Comparison of ENCODE assay signal across 23 cellular contexts in the genomic region with DNA sequence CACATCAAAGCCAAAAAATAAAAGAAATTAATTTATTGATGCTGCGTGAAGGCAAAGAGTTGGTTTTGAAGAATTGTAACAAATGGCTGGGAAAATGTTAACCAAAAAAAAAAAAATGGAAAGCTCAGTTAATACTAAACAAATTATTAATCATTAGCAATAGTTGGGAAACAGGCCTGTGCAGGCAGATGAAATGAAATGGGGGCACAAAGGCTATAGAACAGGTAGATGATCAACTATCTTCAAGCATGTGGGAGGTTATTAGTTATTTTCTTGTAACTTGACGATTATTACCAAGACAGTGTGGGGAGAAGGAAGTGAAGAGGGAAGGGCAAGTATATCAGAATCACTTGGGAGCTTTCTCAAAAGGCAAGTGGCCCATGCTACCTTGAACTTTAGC.
A peak's percentile ranks its signal among the peaks of the same experiment; 100 is the strongest.
DNase-seq lines count a peak whose midpoint lies in the region; ATAC-seq, FAIRE-seq and TF ChIP-seq lines count a peak whose summit lies in the region.
"Had no signal": no experiment of that assay in that cellular context is flagged by ENCODE, and none has a peak within 500 bp of the region (broad histone marks: within the 10 kb centered on the region; RNA-seq: fewer than 3 reads in every experiment).

No MANE protein-coding gene starts in this region.

- no peaks in the 10 kb centered on the region for H3K9me2 ChIP-seq in PC-3 (replicated peaks; ENCODE audit: low read length)

- H3K79me2 ChIP-seq in PC-3 (ENCODE audit: low read length), result no peaks in the 10 kb centered on the region

- CTCF ChIA-PET in PC-3 (lab: Charles Lee), result interaction anchor here (0.6 kb wide), 1 partner anchor 1471 kb away, joined by 5 read pairs; no protein-coding TSS in a partner anchor

- H3K36me3 Mint-ChIP-seq in nephron (ENCODE audit: low read depth), result no peaks in the 10 kb centered on the region
- H3K36me3 Mint-ChIP-seq: CD4-positive, CD25-positive, alpha-beta regulatory T cell; CD8-positive, alpha-beta memory T cell had no signal

- H3K4me1 ChIP-seq in body of pancreas (peaks cover 13% of the 10 kb centered on the region), PC-3 (ENCODE audit: insufficient read depth, low read length) (no peaks in the 10 kb centered on the region)

- ATAC-seq in body of pancreas (peak; percentile 70), PC-3 (no peak), HG03439 (IDR thresholded peaks at IDR 0.05; ENCODE audit: unreplicated experiment) (no peak), GM18511 (IDR thresholded peaks at IDR 0.05; ENCODE audit: unreplicated experiment) (no peak)
- ATAC-seq: GM12878, GM23338 had no signal

- H4K20me1 ChIP-seq in PC-3 (ENCODE audit: low read length), result no peaks in the 10 kb centered on the region

- H3K4me1 Mint-ChIP-seq in nephron, result peaks cover 16% of the 10 kb centered on the region
- H3K4me1 Mint-ChIP-seq: GM23338 had no signal

- WGBS in body of pancreas, 2 donors, result 45 to 53% methylated on average over 2 of the region's 2 CpGs

- DNase-seq in GM18507 (ENCODE audit: extremely low spot score, insufficient read length, low read depth) (no peak), body of pancreas (no peak), kidney tubule cell (ENCODE audit: low spot score) (peak; percentile 41), PC-3 (no peak), NCI-H1417 treated with DMSO at 0.1 percent for 48 hours (lab: John Stamatoyannopoulos, UW) (no peak)
- DNase-seq: ACHN; BE2C; C1 segment of cervical spinal cord; CD4-positive, CD25-positive, alpha-beta regulatory T cell; CD8-positive, alpha-beta memory T cell; COR-L47; DMS 273 treated with DMSO at 0.1 percent for 48 hours; DMS53; DND-41; EL; HCEC 1CT; HFFc6 had no signal

- H3K27me3 ChIP-seq in body of pancreas, result no peaks in the 10 kb centered on the region
- H3K27me3 ChIP-seq in PC-3 (ENCODE audit: low read length), result no peaks in the 10 kb centered on the region
- H3K27me3 ChIP-seq: BE2C had no signal

- H3K9me3 ChIP-seq in body of pancreas, result no peaks in the 10 kb centered on the region
- H3K9me3 ChIP-seq in PC-3 (ENCODE audit: low read length), result no peaks in the 10 kb centered on the region
- H3K9me3 ChIP-seq: BE2C had no signal

- H3K9ac ChIP-seq in PC-3 (ENCODE audit: low read length), result no peak overlapping the region

- H3K27ac ChIP-seq in body of pancreas, result peak overlapping the region in 3 of 4 donors; percentile 46 to 64 (median 61)
- H3K27ac ChIP-seq in PC-3 (ENCODE audit: low read length), result no peak overlapping the region

- peaks cover 12% of the 10 kb centered on the region for H3K9me3 Mint-ChIP-seq in nephron
- H3K9me3 Mint-ChIP-seq: CD8-positive, alpha-beta memory T cell; GM23338; HFFc6 had no signal

- intact Hi-C loops in body of pancreas (cut with DNase I) (no loop called here), PC-3 (cut with micrococcal nuclease) (no loop called here)

- no peak for TF ChIP-seq POLR2A in body of pancreas (IDR thresholded peaks at IDR 0.05)

- no peak overlapping the region for H3K4me2 ChIP-seq in PC-3 (ENCODE audit: low read length)
- H3K4me2 ChIP-seq: GM23338 had no signal

- H3K4me3 ChIP-seq in body of pancreas (no peak overlapping the region), PC-3 (ENCODE audit: low read length) (no peak overlapping the region)
- H3K4me3 ChIP-seq: GM12878, GM23338 had no signal

- peak overlapping the region; percentile 76 to 88 (median 87) for H3K27ac Mint-ChIP-seq in nephron
- H3K27ac Mint-ChIP-seq: CD4-positive, CD25-positive, alpha-beta regulatory T cell; CD8-positive, alpha-beta memory T cell; GM23338; HFFc6 had no signal

- no TSS peak for BruUV-seq in PC-3 (replicated peaks; lab: Mats Ljungman, UMichigan)

- peaks cover 8% of the 10 kb centered on the region for H3K27me3 Mint-ChIP-seq in nephron (ENCODE audit: low read depth)

- H3K36me3 ChIP-seq in body of pancreas (replicated peaks in 1 of 2; ENCODE audit: insufficient read depth in 1 of 2, low read depth in 2 of 2) (no peaks in the 10 kb centered on the region), PC-3 (ENCODE audit: low read depth, low read length) (no peaks in the 10 kb centered on the region)
- H3K36me3 ChIP-seq: BE2C had no signal

- FAIRE-seq in GM18507 (lab: Jason Lieb, UNC), result peak; percentile 60
- FAIRE-seq: GM12878, H54 had no signal

- POLR2A ChIA-PET in PC-3 (lab: Charles Lee; ENCODE audit: unreplicated experiment), result no interaction called here

- H3F3A ChIP-seq in PC-3 (ENCODE audit: low read length, unreplicated experiment), result no peaks in the 10 kb centered on the region

- H2AFZ ChIP-seq in PC-3 (ENCODE audit: low read length), result no peak overlapping the region
- H2AFZ ChIP-seq: GM23338 had no signal

- no peak overlapping the region for H3K4me3 Mint-ChIP-seq in nephron
- H3K4me3 Mint-ChIP-seq: CD4-positive, CD25-positive, alpha-beta regulatory T cell; CD8-positive, alpha-beta memory T cell; GM23338; HFFc6 had no signal

- TF ChIP-seq CTCF in body of pancreas (IDR thresholded peaks at IDR 0.05) (no peak), nephron (IDR thresholded peaks at IDR 0.05; ENCODE audit: unreplicated experiment in 3 of 3) (no peak), PC-3 (conservative IDR thresholded peaks at IDR 0.05; ENCODE audit: low read depth, low read length) (no peak)
